29 cellular contexts compared by ENCODE assay signal in the genomic region with DNA sequence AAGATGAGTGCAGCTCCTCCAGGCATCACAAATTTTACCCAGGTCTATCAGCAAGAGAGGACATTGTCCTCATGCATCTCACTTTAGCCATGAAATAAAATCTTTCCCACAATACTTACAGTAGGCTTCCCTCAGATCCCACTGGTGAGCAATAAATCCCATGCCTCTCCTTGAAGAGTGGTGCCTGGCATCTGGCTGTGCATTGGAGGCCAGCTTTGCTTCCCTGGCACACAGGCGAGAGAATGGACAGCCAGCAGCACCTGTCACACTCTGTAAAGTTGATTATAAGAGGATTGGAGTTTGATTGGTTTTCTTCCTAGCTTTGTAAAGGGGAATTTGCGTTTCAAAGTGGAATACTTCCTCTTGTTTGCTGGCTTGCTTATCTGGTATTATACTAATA.
"Had no signal": no experiment of that assay in that cellular context is flagged by ENCODE, and none has a peak within 500 bp of the region (broad histone marks: within the 10 kb centered on the region; RNA-seq: fewer than 3 reads in every experiment).

No MANE protein-coding gene starts in this region.

- H3K4me1 ChIP-seq: esophagus squamous epithelium, heart right ventricle, left lung, prostate gland, right atrium auricular region, spleen, testis, tibial artery, upper lobe of right lung, uterus had no signal

- ATAC-seq: effector memory CD8-positive, alpha-beta T cell; heart right ventricle; left lung; mucosa of descending colon; naive thymus-derived CD4-positive, alpha-beta T cell; sciatic nerve; stimulated activated memory B cell treated with anti-CD40 and anti-IgM and Interleukin-4, amounts not matched to agents 10 μg/mL and 1 μg/mL and 100 μg/mL, for 72 hours; stimulated activated naive CD8-positive, alpha-beta T cell treated with anti-CD3 and anti-CD28 coated beads, Interleukin-15, Interleukin-2, amounts not matched to agents 100 U/mL and 50 U/mL, for 24 hours; upper lobe of right lung had no signal

- H3K27me3 ChIP-seq: esophagus squamous epithelium, left lung, right atrium auricular region, spleen, testis, tibial artery, upper lobe of right lung, uterus had no signal

- H3K9me3 ChIP-seq: esophagus squamous epithelium, left lung, prostate gland, right atrium auricular region, spleen, testis, tibial artery, upper lobe of right lung, uterus had no signal

- FAIRE-seq: endometrium, islet of Langerhans had no signal

- DNase-seq: cortex of kidney; effector memory CD8-positive, alpha-beta T cell; erythroblast; esophagus squamous epithelium; foreskin melanocyte; glutamatergic neuron; heart right ventricle; hippocampal formation; left cardiac atrium; left lung; mesenchymal stem cell; mucosa of descending colon; naive thymus-derived CD4-positive, alpha-beta T cell; nucleus accumbens; spleen; stimulated activated CD4-positive, alpha-beta T cell treated with anti-CD3 and anti-CD28 coated beads, Interleukin-4, amount 100 ng/mL, for 4 hours; stimulated activated naive CD8-positive, alpha-beta T cell treated with anti-CD3 and anti-CD28 coated beads, Interleukin-15, Interleukin-2, amounts not matched to agents 100 U/mL and 50 U/mL, for 24 hours; substantia nigra; testis; tibial artery; upper lobe of right lung; uterus had no signal

- H3K4me3 ChIP-seq: esophagus squamous epithelium, heart right ventricle, left lung, mucosa of descending colon, prostate gland, right atrium auricular region, skin epidermis, spleen, testis, tibial artery, upper lobe of right lung, uterus had no signal

- H3K36me3 ChIP-seq: esophagus squamous epithelium, heart right ventricle, left lung, prostate gland, right atrium auricular region, spleen, tibial artery, upper lobe of right lung, uterus had no signal

- H3K27ac ChIP-seq: esophagus squamous epithelium, heart right ventricle, left lung, prostate gland, right atrium auricular region, skin epidermis, spleen, testis, tibial artery, upper lobe of right lung, uterus had no signal
